11 cellular contexts compared by ENCODE assay signal in the genomic region with DNA sequence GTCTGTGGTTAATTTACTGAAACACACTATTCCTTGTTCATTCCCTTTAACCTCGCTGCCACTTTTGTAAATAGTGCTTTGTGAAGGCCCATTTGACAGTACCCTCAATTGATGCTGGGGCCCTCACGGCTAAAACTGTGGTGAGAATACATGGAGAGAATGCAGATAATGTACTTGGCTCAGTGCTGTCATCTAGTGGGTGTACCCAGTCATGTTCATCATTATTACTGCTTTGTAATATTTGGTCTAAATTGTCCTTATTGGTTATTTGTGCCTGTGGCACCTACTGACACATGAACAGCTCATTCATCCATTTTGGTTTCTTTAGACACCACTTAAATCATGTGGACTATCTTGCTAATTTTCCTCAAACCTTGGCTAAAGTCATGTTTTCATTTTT.
DNase-seq lines count a peak whose midpoint lies in the region; ATAC-seq and TF ChIP-seq lines count a peak whose summit lies in the region.
"Had no signal": no experiment of that assay in that cellular context is flagged by ENCODE, and none has a peak within 500 bp of the region (broad histone marks: within the 10 kb centered on the region; RNA-seq: fewer than 3 reads in every experiment).

No MANE protein-coding gene starts in this region.

- DNase-seq in DMS53 (lab: John Stamatoyannopoulos, UW) (peak; percentile 25), DMS53 treated with DMSO at 0.1 percent for 48 hours (lab: John Stamatoyannopoulos, UW; ENCODE audit: unreplicated experiment) (no peak), WERI-Rb-1 (no peak), neural progenitor cell (ENCODE audit: low spot score) (no peak), GM19240 (ENCODE audit: insufficient read length, low spot score) (no peak)
- DNase-seq: activated CD4-positive, alpha-beta T cell treated with anti-CD3 and anti-CD28 coated beads for 1 hour; NCI-H1436 had no signal

- no peaks in the 10 kb centered on the region for H3K36me3 Mint-ChIP-seq in neural progenitor cell

- no peak overlapping the region for H3K4me3 Mint-ChIP-seq in neural progenitor cell

- H2AFZ ChIP-seq in neural progenitor cell (replicated peaks), result no peak overlapping the region

- TF ChIP-seq CTCF in WERI-Rb-1 (IDR thresholded peaks at IDR 0.05; ENCODE audit: low read depth, low read length) (peak; percentile 50), neural progenitor cell (IDR thresholded peaks at IDR 0.05) (peak; percentile 51)

- H3K27me3 ChIP-seq in WERI-Rb-1 (ENCODE audit: insufficient read depth, low read depth, severe bottlenecking) (peaks cover 66% of the 10 kb centered on the region), neural progenitor cell (no peaks in the 10 kb centered on the region)

- H3K9me3 Mint-ChIP-seq in neural progenitor cell, result no peaks in the 10 kb centered on the region

- peak; percentile 66 for ATAC-seq in HG03354 (IDR thresholded peaks at IDR 0.05; ENCODE audit: poor library complexity, severe bottlenecking, unreplicated experiment)
- no peak for ATAC-seq in GM18873 (IDR thresholded peaks at IDR 0.05; ENCODE audit: low FRiP score, unreplicated experiment)
- ATAC-seq in HG03039 (IDR thresholded peaks at IDR 0.05; ENCODE audit: unreplicated experiment), result no peak

- H4K20me1 ChIP-seq in neural progenitor cell (ENCODE audit: low read depth), result no peaks in the 10 kb centered on the region

- H3K79me2 ChIP-seq in neural progenitor cell (ENCODE audit: low read depth), result no peaks in the 10 kb centered on the region

- no peak overlapping the region for H3K4me2 ChIP-seq in neural progenitor cell

- no peak overlapping the region for H3K9ac ChIP-seq in neural progenitor cell

- H3K36me3 ChIP-seq in WERI-Rb-1, result no peaks in the 10 kb centered on the region
- no peaks in the 10 kb centered on the region for H3K36me3 ChIP-seq in neural progenitor cell

- H3K9me3 ChIP-seq in WERI-Rb-1 (ENCODE audit: severe bottlenecking) (no peaks in the 10 kb centered on the region), neural progenitor cell (ENCODE audit: low read depth) (no peaks in the 10 kb centered on the region)

- no peaks in the 10 kb centered on the region for H3K4me1 Mint-ChIP-seq in neural progenitor cell

- H3K27ac Mint-ChIP-seq in neural progenitor cell, result no peak overlapping the region

- H3F3A ChIP-seq in neural progenitor cell (ENCODE audit: low read depth), result no peaks in the 10 kb centered on the region

- H3K4me3 ChIP-seq in WERI-Rb-1 (ENCODE audit: low read depth, low read length) (no peak overlapping the region), neural progenitor cell (no peak overlapping the region)

- H3K4me1 ChIP-seq in neural progenitor cell, result peaks cover 8% of the 10 kb centered on the region

- peaks cover under 1% of the 10 kb centered on the region for H3K27me3 Mint-ChIP-seq in neural progenitor cell (ENCODE audit: insufficient read depth, low read depth)

- no peak overlapping the region for H3K27ac ChIP-seq in WERI-Rb-1
- no peak overlapping the region for H3K27ac ChIP-seq in neural progenitor cell
- H3K27ac ChIP-seq: RWPE1 had no signal
